In the genomic region with DNA sequence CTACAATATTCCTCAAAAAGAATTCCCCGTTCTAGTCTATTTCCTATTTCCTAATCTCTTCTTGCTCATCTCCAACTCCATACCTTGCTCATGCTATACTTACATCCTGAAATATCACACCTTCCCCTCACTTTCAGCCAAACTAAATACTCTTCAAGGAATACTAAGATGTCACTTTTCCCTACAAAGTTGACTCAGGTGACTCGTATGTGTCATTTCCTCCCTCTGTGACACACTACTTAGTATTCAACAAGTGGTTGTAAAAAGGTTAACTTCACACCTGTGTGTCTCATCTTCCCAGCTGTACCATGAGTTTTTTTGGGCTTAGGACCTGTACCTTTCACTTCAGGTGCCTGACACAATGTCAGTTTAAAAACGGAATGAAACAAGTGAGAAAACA, we compare ENCODE assay signal across 14 cellular contexts.
A peak's percentile ranks its signal among the peaks of the same experiment; 100 is the strongest.
DNase-seq lines count a peak whose midpoint lies in the region; ATAC-seq and TF ChIP-seq lines count a peak whose summit lies in the region.
"Had no signal": no experiment of that assay in that cellular context is flagged by ENCODE, and none has a peak within 500 bp of the region (broad histone marks: within the 10 kb centered on the region; RNA-seq: fewer than 3 reads in every experiment).

No MANE protein-coding gene starts in this region.

- intact Hi-C loops in MCF 10A (cut with micrococcal nuclease) (no loop called here), mucosa of descending colon (cut with DNase I, micrococcal nuclease) (no loop called here), aorta (cut with DNase I) (loop anchor here in 1 of 2 donors (10.0 kb wide), 1 partner anchor 115 kb away; no protein-coding TSS in a partner anchor)

- CTCF ChIA-PET in MCF 10A (lab: Yijun Ruan, JAX) = interaction anchor here (0.7 to 8.2 kb wide), 7 partner anchors 13 to 514 kb away, joined by 3 to 45 read pairs (median 6); a partner anchor contains a TSS
- CTCF ChIA-PET in CD8-positive, alpha-beta memory T cell (lab: Charles Lee) = interaction anchor here (1.1 to 1.8 kb wide), 2 partner anchors 13 to 29 kb away, joined by 3 to 4 read pairs; no protein-coding TSS in a partner anchor

- H3K9me2 ChIP-seq in GM23338 (ENCODE audit: insufficient read depth) = no peaks in the 10 kb centered on the region

- H2AFZ ChIP-seq in GM23338 = no peak overlapping the region

- TF ChIP-seq CTCF in GM23338 (conservative IDR thresholded peaks at IDR 0.05; ENCODE audit: low read depth in 2 of 2) (no peak), MCF 10A (IDR thresholded peaks at IDR 0.05; ENCODE audit: unreplicated experiment) (no peak), mucosa of descending colon (IDR thresholded peaks at IDR 0.05) (no peak)

- peaks cover 54% of the 10 kb centered on the region for H3K36me3 Mint-ChIP-seq in GM23338 (ENCODE audit: low read depth)
- H3K36me3 Mint-ChIP-seq in MCF 10A (ENCODE audit: insufficient read depth, unreplicated experiment) = peaks cover 50% of the 10 kb centered on the region
- peaks cover 0 to 3% (median 0%) of the 10 kb centered on the region in 3 donors for H3K36me3 Mint-ChIP-seq in CD8-positive, alpha-beta memory T cell
- H3K36me3 Mint-ChIP-seq: activated naive CD4-positive, alpha-beta T cell treated with anti-CD3 and anti-CD28 coated beads, Interleukin-2, amount 50 U/mL, for 24 hours; CD4-positive, CD25-positive, alpha-beta regulatory T cell had no signal

- peak overlapping the region; percentile 80 for H3K27ac Mint-ChIP-seq in GM23338
- peak overlapping the region; percentile 83 for H3K27ac Mint-ChIP-seq in MCF 10A (ENCODE audit: low read depth, unreplicated experiment)
- no peak overlapping the region for H3K27ac Mint-ChIP-seq in CD8-positive, alpha-beta memory T cell
- H3K27ac Mint-ChIP-seq: activated naive CD4-positive, alpha-beta T cell treated with anti-CD3 and anti-CD28 coated beads, Interleukin-2, amount 50 U/mL, for 24 hours; CD4-positive, CD25-positive, alpha-beta regulatory T cell had no signal

- no peak overlapping the region for H3K4me2 ChIP-seq in GM23338

- H3K9me3 ChIP-seq in mucosa of descending colon (no peaks in the 10 kb centered on the region), aorta (ENCODE audit: control insufficient read depth, low read length) (no peaks in the 10 kb centered on the region)
- no peaks in the 10 kb centered on the region for H3K9me3 ChIP-seq in CD8-positive, alpha-beta memory T cell (ENCODE audit: low read length)
- H3K9me3 ChIP-seq: vagina had no signal

- POLR2A ChIA-PET in MCF 10A (lab: Yijun Ruan, JAX) = interaction anchor here (0.8 to 7.9 kb wide), 15 partner anchors 9 to 301 kb away, joined by 3 to 71 read pairs (median 16); a partner anchor contains a TSS
- POLR2A ChIA-PET in CD8-positive, alpha-beta memory T cell (lab: Charles Lee) = no interaction called here

- peak overlapping the region; percentile 69 for H3K27ac ChIP-seq in GM23338 (ENCODE audit: low read depth)
- H3K27ac ChIP-seq in aorta (ENCODE audit: low read depth in 1 of 2, low read length in 2 of 2) = no peak overlapping the region
- no peak overlapping the region for H3K27ac ChIP-seq in CD8-positive, alpha-beta memory T cell (ENCODE audit: low read depth, low read length)
- H3K27ac ChIP-seq: SK-N-MC had no signal

- BruUV-seq in MCF 10A (replicated peaks; lab: Mats Ljungman, UMichigan) = no TSS peak

- H3K4me3 Mint-ChIP-seq in GM23338 (no peak overlapping the region), MCF 10A (ENCODE audit: unreplicated experiment) (no peak overlapping the region)
- H3K4me3 Mint-ChIP-seq in CD8-positive, alpha-beta memory T cell = no peak overlapping the region
- H3K4me3 Mint-ChIP-seq: activated naive CD4-positive, alpha-beta T cell treated with anti-CD3 and anti-CD28 coated beads, Interleukin-2, amount 50 U/mL, for 24 hours; CD4-positive, CD25-positive, alpha-beta regulatory T cell had no signal

- H3K27me3 Mint-ChIP-seq in GM23338 (ENCODE audit: insufficient read depth, low read depth, poor library complexity) (peaks cover 5% of the 10 kb centered on the region), MCF 10A (ENCODE audit: insufficient read depth, unreplicated experiment) (no peaks in the 10 kb centered on the region)
- peaks cover 2 to 31% of the 10 kb centered on the region in 2 donors for H3K27me3 Mint-ChIP-seq in CD8-positive, alpha-beta memory T cell

- H3K4me3 ChIP-seq in GM23338 (no peak overlapping the region), mucosa of descending colon (no peak overlapping the region), aorta (ENCODE audit: low read length in 2 of 2) (no peak overlapping the region)
- no peak overlapping the region for H3K4me3 ChIP-seq in CD8-positive, alpha-beta memory T cell (ENCODE audit: low read length)
- H3K4me3 ChIP-seq: SK-N-MC, vagina had no signal

- no peaks in the 10 kb centered on the region for H3F3A ChIP-seq in GM23338 (replicated peaks; ENCODE audit: low read depth)

- DNase-seq in A172 (ENCODE audit: low spot score) = peak; percentile 55
- no peak for DNase-seq in GM23338 (ENCODE audit: low spot score)
- DNase-seq in MCF 10A (ENCODE audit: unreplicated experiment) = peak; percentile 62
- no peak for DNase-seq in mucosa of descending colon
- no peak for DNase-seq in aorta
- no peak for DNase-seq in CD8-positive, alpha-beta memory T cell
- DNase-seq in kidney glomerular epithelial cell (lab: John Stamatoyannopoulos, UW) = no peak
- DNase-seq: CD4-positive, CD25-positive, alpha-beta regulatory T cell; head of caudate nucleus; midbrain had no signal

- H3K4me1 ChIP-seq in GM23338 (ENCODE audit: insufficient read depth) (peaks cover 33% of the 10 kb centered on the region), mucosa of descending colon (ENCODE audit: low read depth) (no peaks in the 10 kb centered on the region), aorta (ENCODE audit: control insufficient read depth in 1 of 2, insufficient read depth in 2 of 2, low read length in 2 of 2) (peaks cover 2% of the 10 kb centered on the region in 2 donors)
- no peaks in the 10 kb centered on the region for H3K4me1 ChIP-seq in CD8-positive, alpha-beta memory T cell (ENCODE audit: insufficient read depth, low read length)

- peaks cover 11% of the 10 kb centered on the region for H3K36me3 ChIP-seq in GM23338 (ENCODE audit: insufficient read depth)
- H3K36me3 ChIP-seq in mucosa of descending colon (ENCODE audit: low read depth) = no peaks in the 10 kb centered on the region
- peaks cover 0 to 1% of the 10 kb centered on the region in 2 donors for H3K36me3 ChIP-seq in aorta (ENCODE audit: control insufficient read depth in 1 of 2, insufficient read depth in 2 of 2, low read length in 1 of 2)
- H3K36me3 ChIP-seq in CD8-positive, alpha-beta memory T cell (ENCODE audit: insufficient read depth, low read length) = no peaks in the 10 kb centered on the region

- ATAC-seq in GM23338 = no peak
- ATAC-seq in mucosa of descending colon = peak; percentile 74
- no peak for ATAC-seq in HG03139 (IDR thresholded peaks at IDR 0.05; ENCODE audit: unreplicated experiment)
- no peak for ATAC-seq in aorta (ENCODE audit: low FRiP score)

- H3K27me3 ChIP-seq in GM23338 (ENCODE audit: insufficient read depth) (no peaks in the 10 kb centered on the region), aorta (ENCODE audit: control insufficient read depth in 1 of 2, insufficient read depth in 2 of 2, low read length in 1 of 2) (no peaks in the 10 kb centered on the region)
- H3K27me3 ChIP-seq in CD8-positive, alpha-beta memory T cell (ENCODE audit: insufficient read depth, low read length, poor library complexity, severe bottlenecking) = no peaks in the 10 kb centered on the region
- H3K27me3 ChIP-seq: vagina had no signal

- no peaks in the 10 kb centered on the region for H4K20me1 ChIP-seq in GM23338 (replicated peaks; ENCODE audit: insufficient read depth)

- peaks cover 34% of the 10 kb centered on the region for H3K4me1 Mint-ChIP-seq in GM23338
- peaks cover 29% of the 10 kb centered on the region for H3K4me1 Mint-ChIP-seq in MCF 10A (ENCODE audit: insufficient read depth, unreplicated experiment)
- H3K4me1 Mint-ChIP-seq in CD8-positive, alpha-beta memory T cell = no peaks in the 10 kb centered on the region
- H3K4me1 Mint-ChIP-seq: CD4-positive, CD25-positive, alpha-beta regulatory T cell had no signal

- peaks cover 17% of the 10 kb centered on the region for H3K79me2 ChIP-seq in GM23338 (replicated peaks; ENCODE audit: insufficient read depth)

- WGBS in aorta, 2 donors = 91 to 93% methylated on average over 3 of the region's 3 CpGs

- H3K9me3 Mint-ChIP-seq in GM23338 (no peaks in the 10 kb centered on the region), MCF 10A (ENCODE audit: unreplicated experiment) (no peaks in the 10 kb centered on the region)
- no peaks in the 10 kb centered on the region for H3K9me3 Mint-ChIP-seq in CD8-positive, alpha-beta memory T cell
- H3K9me3 Mint-ChIP-seq: activated naive CD4-positive, alpha-beta T cell treated with anti-CD3 and anti-CD28 coated beads, Interleukin-2, amount 50 U/mL, for 24 hours had no signal

TF ChIP-seq in GM23338, 12 proteins besides CTCF, POLR2A, EP300 and RAD21:
- TF ChIP-seq EZH2phosphoT487 (IDR thresholded peaks at IDR 0.05; ENCODE audit: unreplicated experiment) (no peak), STAT1 (IDR thresholded peaks at IDR 0.05; ENCODE audit: unreplicated experiment) (no peak), CREB1 (CRISPR knock-in tag; IDR thresholded peaks at IDR 0.05; ENCODE audit: low read depth) (no peak)
- TF ChIP-seq, protein P1, sequence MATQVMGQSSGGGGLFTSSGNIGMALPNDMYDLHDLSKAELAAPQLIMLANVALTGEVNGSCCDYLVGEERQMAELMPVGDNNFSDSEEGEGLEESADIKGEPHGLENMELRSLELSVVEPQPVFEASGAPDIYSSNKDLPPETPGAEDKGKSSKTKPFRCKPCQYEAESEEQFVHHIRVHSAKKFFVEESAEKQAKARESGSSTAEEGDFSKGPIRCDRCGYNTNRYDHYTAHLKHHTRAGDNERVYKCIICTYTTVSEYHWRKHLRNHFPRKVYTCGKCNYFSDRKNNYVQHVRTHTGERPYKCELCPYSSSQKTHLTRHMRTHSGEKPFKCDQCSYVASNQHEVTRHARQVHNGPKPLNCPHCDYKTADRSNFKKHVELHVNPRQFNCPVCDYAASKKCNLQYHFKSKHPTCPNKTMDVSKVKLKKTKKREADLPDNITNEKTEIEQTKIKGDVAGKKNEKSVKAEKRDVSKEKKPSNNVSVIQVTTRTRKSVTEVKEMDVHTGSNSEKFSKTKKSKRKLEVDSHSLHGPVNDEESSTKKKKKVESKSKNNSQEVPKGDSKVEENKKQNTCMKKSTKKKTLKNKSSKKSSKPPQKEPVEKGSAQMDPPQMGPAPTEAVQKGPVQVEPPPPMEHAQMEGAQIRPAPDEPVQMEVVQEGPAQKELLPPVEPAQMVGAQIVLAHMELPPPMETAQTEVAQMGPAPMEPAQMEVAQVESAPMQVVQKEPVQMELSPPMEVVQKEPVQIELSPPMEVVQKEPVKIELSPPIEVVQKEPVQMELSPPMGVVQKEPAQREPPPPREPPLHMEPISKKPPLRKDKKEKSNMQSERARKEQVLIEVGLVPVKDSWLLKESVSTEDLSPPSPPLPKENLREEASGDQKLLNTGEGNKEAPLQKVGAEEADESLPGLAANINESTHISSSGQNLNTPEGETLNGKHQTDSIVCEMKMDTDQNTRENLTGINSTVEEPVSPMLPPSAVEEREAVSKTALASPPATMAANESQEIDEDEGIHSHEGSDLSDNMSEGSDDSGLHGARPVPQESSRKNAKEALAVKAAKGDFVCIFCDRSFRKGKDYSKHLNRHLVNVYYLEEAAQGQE (IDR thresholded peaks at IDR 0.05; ENCODE audit: unreplicated experiment) = no peak

Comparison
In these comparisons a context has a peak if more than half of its experiments do, and no peak if none do; other contexts are left out.
1. DNase-seq: peak in A172 (single experiment) and MCF 10A (single experiment); none in GM23338 (single experiment), mucosa of descending colon (0 of 3), aorta (0 of 2), CD8-positive, alpha-beta memory T cell (0 of 5) and kidney glomerular epithelial cell (single experiment).
2. H3K27ac Mint-ChIP-seq: peak in GM23338 (single experiment) and MCF 10A (single experiment); none in CD8-positive, alpha-beta memory T cell (0 of 8).